In genomic region chr9:36504154-36504550, GRCh38 we compare ENCODE assay signal across 1 cellular context.
TF ChIP-seq lines count a peak whose summit lies in the region.

No MANE protein-coding gene starts in this region.

TF ChIP-seq in HepG2, 621 proteins besides CTCF, POLR2A, EP300 and RAD21 (continued from another document):
- TF ChIP-seq ZFP91 (CRISPR knock-in tag; IDR thresholded peaks at IDR 0.05; ENCODE audit: borderline replicate concordance) (no peak), BCL3 (CRISPR knock-in tag; IDR thresholded peaks at IDR 0.05) (no peak), SRSF1 (optimal IDR thresholded peaks at IDR 0.05; ENCODE audit: low read depth, low read length) (no peak), ZNF782 (CRISPR knock-in tag; IDR thresholded peaks at IDR 0.05; ENCODE audit: borderline replicate concordance) (no peak), SMC3 (IDR thresholded peaks at IDR 0.05; ENCODE audit: low read length) (no peak), ZNF44 (CRISPR knock-in tag; IDR thresholded peaks at IDR 0.05) (no peak), NFKBIZ (CRISPR knock-in tag; IDR thresholded peaks at IDR 0.05) (no peak), ARID2 (CRISPR knock-in tag; IDR thresholded peaks at IDR 0.05; ENCODE audit: borderline replicate concordance) (no peak), ZXDC (CRISPR knock-in tag; IDR thresholded peaks at IDR 0.05) (no peak), GTF2F1 (IDR thresholded peaks at IDR 0.05; ENCODE audit: low read length) (no peak)
TF ChIP-seq in HepG2: peak in this region for 0.
